ENCODE assay signal across 1 cellular context in genomic region chr4:182806259-182807252, GRCh38.
TF ChIP-seq lines count a peak whose summit lies in the region.

No MANE protein-coding gene starts in this region.

TF ChIP-seq in H1, 55 proteins besides CTCF, POLR2A, EP300 and RAD21 (continued from another document):
- peak; percentile 61 for TF ChIP-seq E2F6 (IDR thresholded peaks at IDR 0.05)
- no peak for TF ChIP-seq ZNF274 (IDR thresholded peaks at IDR 0.05; ENCODE audit: borderline replicate concordance, extremely low read depth, low read length)
- no peak for TF ChIP-seq POU5F1 (IDR thresholded peaks at IDR 0.05; ENCODE audit: low read depth, low read length)
- peak in 1 of 2 experiments; percentile 41; a peak in 1 of 4 replicates for TF ChIP-seq SIN3A (conservative IDR thresholded peaks at IDR 0.05 in 1 of 2, IDR thresholded peaks at IDR 0.05 in 1 of 2; ENCODE audit: low read depth in 1 of 2, low read length in 2 of 2)
- peak; percentile 15; the same call in 1 of the 2 replicates for TF ChIP-seq CREB1 (IDR thresholded peaks at IDR 0.05)
- no peak for TF ChIP-seq CBX8 (IDR thresholded peaks at IDR 0.05; ENCODE audit: borderline replicate concordance, low read depth, low read length)
- TF ChIP-seq SP4 (IDR thresholded peaks at IDR 0.05; ENCODE audit: low read length) = peak; percentile 47; the same call in 1 of the 2 replicates
- no peak for TF ChIP-seq SUZ12 (IDR thresholded peaks at IDR 0.05; ENCODE audit: low read length)
- peak; percentile 48; the same call in 1 of the 2 replicates for TF ChIP-seq EGR1 (IDR thresholded peaks at IDR 0.05; ENCODE audit: borderline replicate concordance, low read depth, low read length)
- TF ChIP-seq NRF1 (IDR thresholded peaks at IDR 0.05; ENCODE audit: low read depth, low read length) = no peak
- no peak for TF ChIP-seq SP1 (IDR thresholded peaks at IDR 0.05; ENCODE audit: low read depth, low read length)
- TF ChIP-seq TBP (IDR thresholded peaks at IDR 0.05; ENCODE audit: low read depth, low read length) = peak; percentile 71; the same call in 1 of the 2 replicates
- TF ChIP-seq RFX5 (IDR thresholded peaks at IDR 0.05; ENCODE audit: borderline replicate concordance, low read depth, low read length) = no peak
- TF ChIP-seq, protein P1, sequence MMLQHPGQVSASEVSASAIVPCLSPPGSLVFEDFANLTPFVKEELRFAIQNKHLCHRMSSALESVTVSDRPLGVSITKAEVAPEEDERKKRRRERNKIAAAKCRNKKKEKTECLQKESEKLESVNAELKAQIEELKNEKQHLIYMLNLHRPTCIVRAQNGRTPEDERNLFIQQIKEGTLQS (IDR thresholded peaks at IDR 0.05; ENCODE audit: insufficient read depth, low read depth, low read length) = no peak
- TF ChIP-seq SIX5 (IDR thresholded peaks at IDR 0.05; ENCODE audit: low read depth, low read length) = no peak
- no peak for TF ChIP-seq SP2 (IDR thresholded peaks at IDR 0.05; ENCODE audit: low read length)
- TF ChIP-seq TAF7 (optimal IDR thresholded peaks at IDR 0.05; ENCODE audit: borderline replicate concordance, low read depth, low read length) = no peak
- TF ChIP-seq CBX5 (IDR thresholded peaks at IDR 0.05; ENCODE audit: low read depth, low read length) = no peak
- no peak for TF ChIP-seq MAFK (IDR thresholded peaks at IDR 0.05; ENCODE audit: low read depth, low read length)
- TF ChIP-seq EZH2 (IDR thresholded peaks at IDR 0.05; ENCODE audit: low read depth, low read length, severe bottlenecking) = no peak
- peak; percentile 43 for TF ChIP-seq SAP30 (IDR thresholded peaks at IDR 0.05; ENCODE audit: insufficient read depth, insufficient replicate concordance, low read length)
- peak; percentile 80 for TF ChIP-seq ASH2L (IDR thresholded peaks at IDR 0.05; ENCODE audit: low read length)
- TF ChIP-seq BCL11A (IDR thresholded peaks at IDR 0.05; ENCODE audit: low read depth in 2 of 2, low read length in 2 of 2) = no peak
- peak; percentile 69; the same call in 1 of the 2 replicates for TF ChIP-seq RBBP5 (IDR thresholded peaks at IDR 0.05; ENCODE audit: borderline replicate concordance, low read depth, low read length)
- TF ChIP-seq GTF2F1 (IDR thresholded peaks at IDR 0.05; ENCODE audit: borderline replicate concordance, low read depth, low read length) = no peak
- no peak for TF ChIP-seq CHD1 (IDR thresholded peaks at IDR 0.05; ENCODE audit: low read depth, low read length)
- no peak for TF ChIP-seq KDM1A (IDR thresholded peaks at IDR 0.05; ENCODE audit: borderline replicate concordance, low read length)
- TF ChIP-seq JUN (IDR thresholded peaks at IDR 0.05; ENCODE audit: low read depth, low read length) = no peak
- TF ChIP-seq, protein P2, sequence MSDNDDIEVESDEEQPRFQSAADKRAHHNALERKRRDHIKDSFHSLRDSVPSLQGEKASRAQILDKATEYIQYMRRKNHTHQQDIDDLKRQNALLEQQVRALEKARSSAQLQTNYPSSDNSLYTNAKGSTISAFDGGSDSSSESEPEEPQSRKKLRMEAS (IDR thresholded peaks at IDR 0.05) = peak; percentile 45
- no peak for TF ChIP-seq USF2 (IDR thresholded peaks at IDR 0.05; ENCODE audit: low read length)
- peak; percentile 68 for TF ChIP-seq CTBP2 (IDR thresholded peaks at IDR 0.05; ENCODE audit: borderline replicate concordance, insufficient read depth, insufficient read length, low read length)
- no peak for TF ChIP-seq CEBPB (IDR thresholded peaks at IDR 0.05; ENCODE audit: low read depth, low read length)
- TF ChIP-seq SRF (IDR thresholded peaks at IDR 0.05; ENCODE audit: low read depth, low read length) = no peak
